Comparison of ENCODE assay signal across 8 cellular contexts in the genomic region with DNA sequence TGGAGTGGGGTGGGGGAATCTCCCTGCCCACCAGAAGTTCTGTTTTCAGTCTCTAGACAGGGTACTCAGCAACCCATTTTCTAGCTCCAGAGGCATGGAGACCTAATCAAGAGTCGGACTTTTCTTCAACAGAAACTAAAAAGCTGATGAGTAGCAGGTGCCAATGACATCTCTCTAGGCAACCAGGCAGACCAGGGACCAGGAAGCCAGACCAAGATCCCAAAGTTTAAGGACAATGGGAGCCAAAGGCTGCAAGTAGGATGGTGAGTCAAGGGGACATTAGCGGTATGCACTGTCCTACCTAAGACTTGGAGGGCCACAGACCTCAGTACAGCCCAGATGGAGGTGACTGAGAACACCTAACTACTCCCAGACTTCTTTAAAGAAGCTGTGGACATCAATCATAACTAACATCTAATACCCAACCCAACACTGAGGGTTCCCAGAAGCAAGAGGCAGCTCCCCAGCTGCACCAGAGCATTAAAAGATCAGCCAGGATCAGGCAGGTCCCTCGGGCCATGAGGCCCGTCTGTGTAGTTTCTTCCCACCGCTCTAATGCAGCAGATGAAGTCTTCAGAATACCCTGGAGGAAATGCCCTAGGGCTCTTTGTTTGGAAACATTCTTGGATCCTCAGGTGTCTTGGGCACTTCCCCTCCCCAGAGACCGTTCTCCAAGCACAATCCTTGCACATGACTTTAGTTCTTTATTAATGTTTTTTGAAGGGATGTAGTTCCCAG. TPM values are rescaled to one million over a fixed set of nuclear protein-coding genes. Genes with fewer than 3 reads are reported as not detected.
A peak's percentile ranks its signal among the peaks of the same experiment; 100 is the strongest.
DNase-seq lines count a peak whose midpoint lies in the region; ATAC-seq and TF ChIP-seq lines count a peak whose summit lies in the region.

No MANE protein-coding gene starts in this region.

- peaks cover 12% of the 10 kb centered on the region for H3K4me1 Mint-ChIP-seq in T-helper 2 cell treated with Interferon-gamma antibody and Interleukin-4, amounts not matched to agents 5 μg/mL and 100 μg/mL, for 36 hours (ENCODE audit: low read depth)
- H3K4me1 Mint-ChIP-seq in immature natural killer cell = peaks cover 34 to 37% of the 10 kb centered on the region in 2 donors

- H3K27me3 ChIP-seq in suprapubic skin = no peaks in the 10 kb centered on the region

- peak overlapping the region; percentile 82 for H3K4me3 ChIP-seq in suprapubic skin

- no peak for TF ChIP-seq CTCF in suprapubic skin (IDR thresholded peaks at IDR 0.05)

- ATAC-seq in activated naive CD4-positive, alpha-beta T cell treated with anti-CD3 and anti-CD28 coated beads, Interleukin-2, amount 50 U/mL, for 72 hours = no peak
- ATAC-seq in GM21786 (IDR thresholded peaks at IDR 0.05; ENCODE audit: unreplicated experiment) = no peak

- peaks cover 13% of the 10 kb centered on the region for H3K36me3 Mint-ChIP-seq in T-helper 2 cell treated with Interferon-gamma antibody and Interleukin-4, amounts not matched to agents 5 μg/mL and 100 μg/mL, for 36 hours (ENCODE audit: low read depth)
- peaks cover 22 to 31% of the 10 kb centered on the region in 2 donors for H3K36me3 Mint-ChIP-seq in activated naive CD4-positive, alpha-beta T cell treated with anti-CD3 and anti-CD28 coated beads, Interleukin-2, amount 50 U/mL, for 72 hours
- peaks cover 0 to 10% (median 0%) of the 10 kb centered on the region in 3 donors for H3K36me3 Mint-ChIP-seq in immature natural killer cell

- peaks cover 26% of the 10 kb centered on the region for H3K4me1 ChIP-seq in suprapubic skin

- peak overlapping the region; percentile 86 for H3K27ac Mint-ChIP-seq in T-helper 2 cell treated with Interferon-gamma antibody and Interleukin-4, amounts not matched to agents 5 μg/mL and 100 μg/mL, for 36 hours
- peak overlapping the region; percentile 96 to 97 for H3K27ac Mint-ChIP-seq in activated naive CD4-positive, alpha-beta T cell treated with anti-CD3 and anti-CD28 coated beads, Interleukin-2, amount 50 U/mL, for 72 hours
- peak overlapping the region; percentile 83 to 93 (median 88) for H3K27ac Mint-ChIP-seq in immature natural killer cell

- no peak for TF ChIP-seq EP300 in suprapubic skin (IDR thresholded peaks at IDR 0.05)

- H3K36me3 ChIP-seq in suprapubic skin = peaks cover 31% of the 10 kb centered on the region

- intact Hi-C loops in posterior vena cava (cut with DNase I) = loop anchor here in 1 of 2 donors (10.0 kb wide), 2 partner anchors 300 to 490 kb away; no protein-coding TSS in a partner anchor

- WGBS in suprapubic skin = 35% methylated on average over 4 of the region's 6 CpGs

- no peaks in the 10 kb centered on the region for H3K9me3 Mint-ChIP-seq in T-helper 2 cell treated with Interferon-gamma antibody and Interleukin-4, amounts not matched to agents 5 μg/mL and 100 μg/mL, for 36 hours
- H3K9me3 Mint-ChIP-seq in activated naive CD4-positive, alpha-beta T cell treated with anti-CD3 and anti-CD28 coated beads, Interleukin-2, amount 50 U/mL, for 72 hours = no peaks in the 10 kb centered on the region
- no peaks in the 10 kb centered on the region for H3K9me3 Mint-ChIP-seq in immature natural killer cell

- H3K27me3 Mint-ChIP-seq in T-helper 2 cell treated with Interferon-gamma antibody and Interleukin-4, amounts not matched to agents 5 μg/mL and 100 μg/mL, for 36 hours (ENCODE audit: low read depth) = no peaks in the 10 kb centered on the region
- H3K27me3 Mint-ChIP-seq in immature natural killer cell (ENCODE audit: low read depth in 3 of 3) = no peaks in the 10 kb centered on the region

- no peaks in the 10 kb centered on the region for H3K9me3 ChIP-seq in suprapubic skin

- no peak for DNase-seq in T-helper 2 cell treated with Interferon-gamma antibody and Interleukin-4, amounts not matched to agents 5 μg/mL and 100 μg/mL, for 36 hours (ENCODE audit: low spot score)
- DNase-seq in T-helper 2 cell = no peak
- DNase-seq in activated naive CD4-positive, alpha-beta T cell treated with anti-CD3 and anti-CD28 coated beads, Interleukin-2, amount 50 U/mL, for 72 hours (ENCODE audit: low spot score in 2 of 2) = no peak
- DNase-seq in immature natural killer cell = no peak
- no peak for DNase-seq in suprapubic skin (ENCODE audit: low spot score in 2 of 2)
- no peak for DNase-seq in medulla oblongata (ENCODE audit: extremely low spot score)
- no peak for DNase-seq in posterior vena cava (ENCODE audit: low spot score)

- TF ChIP-seq POLR2A in suprapubic skin (IDR thresholded peaks at IDR 0.05) = no peak

- H3K4me3 Mint-ChIP-seq in T-helper 2 cell treated with Interferon-gamma antibody and Interleukin-4, amounts not matched to agents 5 μg/mL and 100 μg/mL, for 36 hours = peak overlapping the region; percentile 95
- peak overlapping the region; percentile 89 to 91 (median 89) for H3K4me3 Mint-ChIP-seq in immature natural killer cell

- H3K27ac ChIP-seq in suprapubic skin = no peak overlapping the region

RNA-seq across cellular contexts. Expression of gene CCDC71, which starts 1.0 kb away (rescaled TPM):
- total RNA-seq in activated naive CD4-positive, alpha-beta T cell treated with anti-CD3 and anti-CD28 coated beads, Interleukin-2, amount 50 U/mL, for 72 hours = 10 to 100 TPM; 10.2 to 20.3 TPM
- 1 to 10 TPM; 1.1 to 2.0 (median 1.7) TPM for polyA plus RNA-seq in immature natural killer cell
- total RNA-seq in suprapubic skin (10 to 100 TPM; 29.0 to 48.2 (median 35.3) TPM), posterior vena cava (10 to 100 TPM; 14.1 to 14.3 TPM)

RNA-seq across cellular contexts. Expression of gene KLHDC8B, which starts 6.2 kb away (rescaled TPM):
- total RNA-seq in activated naive CD4-positive, alpha-beta T cell treated with anti-CD3 and anti-CD28 coated beads, Interleukin-2, amount 50 U/mL, for 72 hours = 1 to 10 TPM; 3.1 to 4.9 TPM
- polyA plus RNA-seq in immature natural killer cell = 1 to 10 TPM; 1.6 to 3.1 (median 2.1) TPM
- total RNA-seq in suprapubic skin (10 to 100 TPM; 53.1 to 63.6 (median 59.3) TPM), posterior vena cava (10 to 100 TPM; 29.8 to 31.9 TPM)

RNA-seq across cellular contexts. Expression of gene LAMB2, which starts 32.3 kb away (rescaled TPM):
- 1 to 10 TPM in 1 of 2 donors, not detected in 1; 1.4 TPM for total RNA-seq in activated naive CD4-positive, alpha-beta T cell treated with anti-CD3 and anti-CD28 coated beads, Interleukin-2, amount 50 U/mL, for 72 hours
- polyA plus RNA-seq in immature natural killer cell = not detected
- total RNA-seq in suprapubic skin (100 to 1,000 TPM; 333 to 563 (median 501) TPM), posterior vena cava (100 to 1,000 TPM; 299 to 503 TPM)

RNA-seq across cellular contexts. Expression of gene USP19, which starts 44.5 kb away (rescaled TPM):
- 10 to 100 TPM; 40.8 to 46.7 TPM for total RNA-seq in activated naive CD4-positive, alpha-beta T cell treated with anti-CD3 and anti-CD28 coated beads, Interleukin-2, amount 50 U/mL, for 72 hours
- 10 to 100 TPM; 19.3 to 43.7 (median 38.3) TPM for polyA plus RNA-seq in immature natural killer cell
- 10 to 100 TPM; 46.1 to 82.1 (median 76.0) TPM for total RNA-seq in suprapubic skin
- total RNA-seq in posterior vena cava = 10 to 100 TPM; 34.1 to 40.4 TPM

Comparison
In these comparisons a context has a peak if more than half of its experiments do, and no peak if none do; other contexts are left out.
1. RNA of gene KLHDC8B, which starts 6.2 kb away (total RNA-seq): 53.1 to 63.6 TPM in suprapubic skin and 29.8 to 31.9 TPM in posterior vena cava; 3.1 to 4.9 TPM in activated naive CD4-positive, alpha-beta T cell treated with anti-CD3 and anti-CD28 coated beads, Interleukin-2, amount 50 U/mL, for 72 hours; every median in the first group is over 4 times any median in the second.
2. RNA of gene LAMB2, which starts 32.3 kb away (total RNA-seq): 333 to 563 TPM in suprapubic skin and 299 to 503 TPM in posterior vena cava; 1.4 TPM in activated naive CD4-positive, alpha-beta T cell treated with anti-CD3 and anti-CD28 coated beads, Interleukin-2, amount 50 U/mL, for 72 hours; every median in the first group is over 100 times any median in the second.
3. Peak in every context shown above with its lines, with median percentiles within 50 percentile points of each other: H3K27ac Mint-ChIP-seq.